Comparison of ENCODE assay signal across 33 cellular contexts in genomic region chr3:21174461-21174860, GRCh38.
DNase-seq lines count a peak whose midpoint lies in the region; ATAC-seq and TF ChIP-seq lines count a peak whose summit lies in the region.
"Had no signal": no experiment of that assay in that cellular context is flagged by ENCODE, and none has a peak within 500 bp of the region (broad histone marks: within the 10 kb centered on the region; RNA-seq: fewer than 3 reads in every experiment).

No MANE protein-coding gene starts in this region.

- H3K27ac ChIP-seq in breast epithelium (no peak overlapping the region), esophagus muscularis mucosa (replicated peaks in 1 of 4) (no peak overlapping the region)
- H3K27ac ChIP-seq: 22Rv1, brain microvascular endothelial cell, PC-9, psoas muscle, thoracic aorta, vagina, VCaP had no signal

- H3K4me3 Mint-ChIP-seq in MCF 10A (ENCODE audit: unreplicated experiment) (no peak overlapping the region), nephron progenitor cell (no peak overlapping the region)
- H3K4me3 Mint-ChIP-seq: activated naive CD8-positive, alpha-beta T cell treated with anti-CD3 and anti-CD28 coated beads, Interleukin-2, amount 10 ng/mL, durations not matched to agents 7 days and 5 days; CD8-positive, alpha-beta memory T cell; naive thymus-derived CD4-positive, alpha-beta T cell; T-helper 2 cell treated with Interferon-gamma antibody and Interleukin-4, amounts not matched to agents 5 μg/mL and 100 μg/mL, for 36 hours had no signal

- POLR2A ChIA-PET in MCF 10A (lab: Yijun Ruan, JAX), result no interaction called here

- no peaks in the 10 kb centered on the region for H3K36me3 Mint-ChIP-seq in MCF 10A (ENCODE audit: insufficient read depth, unreplicated experiment)
- H3K36me3 Mint-ChIP-seq in nephron progenitor cell (ENCODE audit: low read depth), result peaks cover 5% of the 10 kb centered on the region
- H3K36me3 Mint-ChIP-seq: activated naive CD8-positive, alpha-beta T cell treated with anti-CD3 and anti-CD28 coated beads, Interleukin-2, amount 10 ng/mL, durations not matched to agents 7 days and 5 days; CD8-positive, alpha-beta memory T cell had no signal

- no peak overlapping the region for H3K4me3 ChIP-seq in breast epithelium
- no peak overlapping the region for H3K4me3 ChIP-seq in fibroblast of mammary gland (ENCODE audit: control insufficient read depth, low read depth, low read length)
- H3K4me3 ChIP-seq in esophagus muscularis mucosa, result no peak overlapping the region
- H3K4me3 ChIP-seq: PC-9, psoas muscle, thoracic aorta, vagina had no signal

- WGBS in esophagus muscularis mucosa, result 62% methylated on average over 3 of the region's 3 CpGs

- DNase-seq in MCF 10A (ENCODE audit: unreplicated experiment) (peak; percentile 6), breast epithelium (ENCODE audit: low spot score in 2 of 2) (no peak), amniotic epithelial cell (ENCODE audit: low read depth) (peak; percentile 6), fibroblast of mammary gland (ENCODE audit: low read depth) (peak; percentile 78), left ventricle myocardium superior (no peak), esophagus muscularis mucosa (ENCODE audit: extremely low spot score) (no peak), nephron progenitor cell (no peak)
- no peak for DNase-seq in stimulated activated CD4-positive, alpha-beta T cell treated with anti-CD3 and anti-CD28 coated beads, Interleukin-1b, Interleukin-23, amount 100 ng/mL, for 48 hours
- DNase-seq: activated CD4-positive, alpha-beta T cell treated with anti-CD3 and anti-CD28 coated beads for 4 hours; activated CD8-positive, alpha-beta memory T cell treated with anti-CD3 and anti-CD28 coated beads for 24 hours; activated gamma-delta T cell; activated naive CD8-positive, alpha-beta T cell treated with anti-CD3 and anti-CD28 coated beads, Interleukin-2, amount 10 ng/mL, durations not matched to agents 7 days and 5 days; activated T-cell treated with anti-CD3 and anti-CD28 coated beads, Interleukin-2, amount 50 U/mL, for 1 hour; brain microvascular endothelial cell; CD8-positive, alpha-beta memory T cell; DMS153; GDM1; midbrain; naive thymus-derived CD4-positive, alpha-beta T cell; NCI-H1694 treated with DMSO at 0.1 percent for 48 hours; NCI-H2171; NCI-H524; nucleus accumbens; PC-9; psoas muscle; stimulated activated naive CD8-positive, alpha-beta T cell treated with anti-CD3 and anti-CD28 coated beads, Interleukin-15, Interleukin-2, amounts not matched to agents 100 U/mL and 50 U/mL, for 24 hours had no signal

- H3K27ac Mint-ChIP-seq in MCF 10A (ENCODE audit: low read depth, unreplicated experiment), result no peak overlapping the region
- H3K27ac Mint-ChIP-seq in nephron progenitor cell, result no peak overlapping the region
- H3K27ac Mint-ChIP-seq: activated naive CD8-positive, alpha-beta T cell treated with anti-CD3 and anti-CD28 coated beads, Interleukin-2, amount 10 ng/mL, durations not matched to agents 7 days and 5 days; CD8-positive, alpha-beta memory T cell; naive thymus-derived CD4-positive, alpha-beta T cell; T-helper 2 cell treated with Interferon-gamma antibody and Interleukin-4, amounts not matched to agents 5 μg/mL and 100 μg/mL, for 36 hours had no signal

- intact Hi-C loops in MCF 10A (cut with micrococcal nuclease) (no loop called here), breast epithelium (cut with DNase I; ENCODE audit: low total_unique reads) (no loop called here), left ventricle myocardium superior (cut with micrococcal nuclease) (no loop called here), esophagus muscularis mucosa (cut with DNase I) (no loop called here)

- CTCF ChIA-PET in MCF 10A (lab: Yijun Ruan, JAX), result no interaction called here

- no TSS peak for BruUV-seq in MCF 10A (replicated peaks; lab: Mats Ljungman, UMichigan)

- no peak for TF ChIP-seq EP300 in esophagus muscularis mucosa (IDR thresholded peaks at IDR 0.05)

- H3K27me3 ChIP-seq in breast epithelium (no peaks in the 10 kb centered on the region), esophagus muscularis mucosa (no peaks in the 10 kb centered on the region)
- H3K27me3 ChIP-seq: brain microvascular endothelial cell, vagina had no signal

- H3K27me3 Mint-ChIP-seq in MCF 10A (ENCODE audit: insufficient read depth, unreplicated experiment) (no peaks in the 10 kb centered on the region), nephron progenitor cell (ENCODE audit: low read depth, poor library complexity) (peaks cover 5% of the 10 kb centered on the region)
- H3K27me3 Mint-ChIP-seq: activated naive CD8-positive, alpha-beta T cell treated with anti-CD3 and anti-CD28 coated beads, Interleukin-2, amount 10 ng/mL, durations not matched to agents 7 days and 5 days; naive thymus-derived CD4-positive, alpha-beta T cell had no signal

- H3K4me1 ChIP-seq in breast epithelium (no peaks in the 10 kb centered on the region), esophagus muscularis mucosa (no peaks in the 10 kb centered on the region)
- H3K4me1 ChIP-seq: psoas muscle, vagina had no signal

- H3K36me3 ChIP-seq in breast epithelium (no peaks in the 10 kb centered on the region), esophagus muscularis mucosa (no peaks in the 10 kb centered on the region)
- H3K36me3 ChIP-seq: brain microvascular endothelial cell, thoracic aorta, vagina had no signal

- H3K9me3 ChIP-seq in breast epithelium (peaks cover 26 to 35% of the 10 kb centered on the region in 2 donors), esophagus muscularis mucosa (peaks cover 0 to 29% (median 25%) of the 10 kb centered on the region in 4 donors)
- H3K9me3 ChIP-seq: vagina had no signal

- peaks cover 23% of the 10 kb centered on the region for H3K9me3 Mint-ChIP-seq in MCF 10A (ENCODE audit: unreplicated experiment)
- peaks cover 26% of the 10 kb centered on the region for H3K9me3 Mint-ChIP-seq in nephron progenitor cell

- H3K4me1 Mint-ChIP-seq in MCF 10A (ENCODE audit: insufficient read depth, unreplicated experiment), result peaks cover 9% of the 10 kb centered on the region
- no peaks in the 10 kb centered on the region for H3K4me1 Mint-ChIP-seq in nephron progenitor cell
- H3K4me1 Mint-ChIP-seq: activated naive CD8-positive, alpha-beta T cell treated with anti-CD3 and anti-CD28 coated beads, Interleukin-2, amount 10 ng/mL, durations not matched to agents 7 days and 5 days; CD8-positive, alpha-beta memory T cell; naive thymus-derived CD4-positive, alpha-beta T cell had no signal

- TF ChIP-seq CTCF in MCF 10A (IDR thresholded peaks at IDR 0.05; ENCODE audit: unreplicated experiment) (no peak), breast epithelium (IDR thresholded peaks at IDR 0.05) (no peak), fibroblast of mammary gland (conservative IDR thresholded peaks at IDR 0.05; ENCODE audit: control insufficient read depth, insufficient read depth, low read depth, low read length) (no peak), esophagus muscularis mucosa (IDR thresholded peaks at IDR 0.05) (no peak), nephron progenitor cell (IDR thresholded peaks at IDR 0.05) (no peak)

- no peak for TF ChIP-seq POLR2A in breast epithelium (IDR thresholded peaks at IDR 0.05)
- TF ChIP-seq POLR2A in esophagus muscularis mucosa (IDR thresholded peaks at IDR 0.05; ENCODE audit: low read depth), result no peak

- no peak for ATAC-seq in left ventricle myocardium superior
- ATAC-seq: naive thymus-derived CD4-positive, alpha-beta T cell; psoas muscle; Right ventricle myocardium inferior; SK-N-SH treated with all-trans-retinoic acid at 6 μM for 48 hours; stimulated activated naive CD8-positive, alpha-beta T cell treated with anti-CD3 and anti-CD28 coated beads, Interleukin-15, Interleukin-2, amounts not matched to agents 100 U/mL and 50 U/mL, for 24 hours had no signal

Comparison
In these comparisons a context has a peak if more than half of its experiments do, and no peak if none do; other contexts are left out.
1. DNase-seq: peak in MCF 10A (single experiment), amniotic epithelial cell (single experiment) and fibroblast of mammary gland (single experiment); none in breast epithelium (0 of 2), stimulated activated CD4-positive, alpha-beta T cell treated with anti-CD3 and anti-CD28 coated beads, Interleukin-1b, Interleukin-23, amount 100 ng/mL, for 48 hours (single experiment), left ventricle myocardium superior (single experiment), esophagus muscularis mucosa (single experiment) and nephron progenitor cell (single experiment).